Comparison of ENCODE assay signal across 1 cellular context in the genomic region with DNA sequence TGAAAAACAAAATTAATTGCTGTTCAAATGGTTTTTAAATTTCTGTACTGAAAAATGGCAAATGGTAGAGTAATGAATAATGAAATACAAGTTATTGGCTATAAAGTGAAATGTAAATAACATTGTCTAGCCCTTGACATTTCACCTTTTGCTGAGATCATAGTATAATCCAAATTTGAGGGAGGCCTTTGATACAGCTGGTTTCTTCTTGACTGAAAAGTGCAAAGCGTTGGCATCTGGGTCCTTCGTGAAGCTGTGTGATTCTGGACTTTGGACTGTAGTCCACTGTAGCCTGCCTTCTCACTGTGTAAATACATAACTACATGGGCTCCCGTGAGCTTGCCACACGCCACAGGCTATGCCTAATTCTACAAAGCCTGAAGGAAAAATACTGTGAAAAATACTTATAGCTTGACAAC.
A peak's percentile ranks its signal among the peaks of the same experiment; 100 is the strongest.
TF ChIP-seq lines count a peak whose summit lies in the region.

No MANE protein-coding gene starts in this region.

TF ChIP-seq in HepG2, 621 proteins besides CTCF, POLR2A, EP300 and RAD21 (continued from another document and continues in another):
- 0 out of 2 replicates have a peak, but pooled peaks have one; percentile 30 for TF ChIP-seq ZNF670 (CRISPR knock-in tag; IDR thresholded peaks at IDR 0.05; ENCODE audit: borderline replicate concordance)
- TF ChIP-seq ZNF790 (CRISPR knock-in tag; IDR thresholded peaks at IDR 0.05; ENCODE audit: borderline replicate concordance): no peak
- TF ChIP-seq, protein P1, sequence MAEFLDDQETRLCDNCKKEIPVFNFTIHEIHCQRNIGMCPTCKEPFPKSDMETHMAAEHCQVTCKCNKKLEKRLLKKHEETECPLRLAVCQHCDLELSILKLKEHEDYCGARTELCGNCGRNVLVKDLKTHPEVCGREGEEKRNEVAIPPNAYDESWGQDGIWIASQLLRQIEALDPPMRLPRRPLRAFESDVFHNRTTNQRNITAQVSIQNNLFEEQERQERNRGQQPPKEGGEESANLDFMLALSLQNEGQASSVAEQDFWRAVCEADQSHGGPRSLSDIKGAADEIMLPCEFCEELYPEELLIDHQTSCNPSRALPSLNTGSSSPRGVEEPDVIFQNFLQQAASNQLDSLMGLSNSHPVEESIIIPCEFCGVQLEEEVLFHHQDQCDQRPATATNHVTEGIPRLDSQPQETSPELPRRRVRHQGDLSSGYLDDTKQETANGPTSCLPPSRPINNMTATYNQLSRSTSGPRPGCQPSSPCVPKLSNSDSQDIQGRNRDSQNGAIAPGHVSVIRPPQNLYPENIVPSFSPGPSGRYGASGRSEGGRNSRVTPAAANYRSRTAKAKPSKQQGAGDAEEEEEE (CRISPR knock-in tag; IDR thresholded peaks at IDR 0.05; ENCODE audit: borderline replicate concordance): no peak
- no peak for TF ChIP-seq RBM39 (IDR thresholded peaks at IDR 0.05; ENCODE audit: low read depth, low read length, poor library complexity, severe bottlenecking)
- TF ChIP-seq SIN3B (IDR thresholded peaks at IDR 0.05; ENCODE audit: low read length): no peak
- no peak for TF ChIP-seq ZNF562 (CRISPR knock-in tag; IDR thresholded peaks at IDR 0.05; ENCODE audit: borderline replicate concordance)
- TF ChIP-seq PBX3 (CRISPR knock-in tag; IDR thresholded peaks at IDR 0.05; ENCODE audit: borderline replicate concordance): no peak
- 0 out of 2 replicates have a peak, but pooled peaks have one; percentile 24 for TF ChIP-seq PATZ1 (CRISPR knock-in tag; IDR thresholded peaks at IDR 0.05)
- TF ChIP-seq ZNF724P (CRISPR knock-in tag; IDR thresholded peaks at IDR 0.05; ENCODE audit: borderline replicate concordance): no peak
- no peak for TF ChIP-seq ZFY (CRISPR knock-in tag; IDR thresholded peaks at IDR 0.05)
- TF ChIP-seq MAFK (conservative IDR thresholded peaks at IDR 0.05 in 1 of 2, IDR thresholded peaks at IDR 0.05 in 1 of 2; ENCODE audit: low read length in 2 of 2): 0 out of 4 replicates have a peak, but pooled peaks of 1 of the 2 experiments have one; percentile 15
- TF ChIP-seq ZNF761 (CRISPR knock-in tag; conservative IDR thresholded peaks at IDR 0.05): no peak
- no peak for TF ChIP-seq TMF1 (CRISPR knock-in tag; IDR thresholded peaks at IDR 0.05; ENCODE audit: low read depth)
- peak; percentile 66; the same call in 1 of the 2 replicates for TF ChIP-seq ZNF264 (CRISPR knock-in tag; IDR thresholded peaks at IDR 0.05)
- no peak for TF ChIP-seq ZBED4 (CRISPR knock-in tag; IDR thresholded peaks at IDR 0.05; ENCODE audit: borderline replicate concordance)
- TF ChIP-seq ZNF792 (CRISPR knock-in tag; IDR thresholded peaks at IDR 0.05): peak; percentile 41; the same call in 1 of the 2 replicates
- TF ChIP-seq SPEN (CRISPR knock-in tag; IDR thresholded peaks at IDR 0.05; ENCODE audit: low read depth): no peak
- TF ChIP-seq, protein P2, sequence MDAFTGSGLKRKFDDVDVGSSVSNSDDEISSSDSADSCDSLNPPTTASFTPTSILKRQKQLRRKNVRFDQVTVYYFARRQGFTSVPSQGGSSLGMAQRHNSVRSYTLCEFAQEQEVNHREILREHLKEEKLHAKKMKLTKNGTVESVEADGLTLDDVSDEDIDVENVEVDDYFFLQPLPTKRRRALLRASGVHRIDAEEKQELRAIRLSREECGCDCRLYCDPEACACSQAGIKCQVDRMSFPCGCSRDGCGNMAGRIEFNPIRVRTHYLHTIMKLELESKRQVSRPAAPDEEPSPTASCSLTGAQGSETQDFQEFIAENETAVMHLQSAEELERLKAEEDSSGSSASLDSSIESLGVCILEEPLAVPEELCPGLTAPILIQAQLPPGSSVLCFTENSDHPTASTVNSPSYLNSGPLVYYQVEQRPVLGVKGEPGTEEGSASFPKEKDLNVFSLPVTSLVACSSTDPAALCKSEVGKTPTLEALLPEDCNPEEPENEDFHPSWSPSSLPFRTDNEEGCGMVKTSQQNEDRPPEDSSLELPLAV (CRISPR knock-in tag; conservative IDR thresholded peaks at IDR 0.05; ENCODE audit: low read depth): no peak
- TF ChIP-seq, protein P3, sequence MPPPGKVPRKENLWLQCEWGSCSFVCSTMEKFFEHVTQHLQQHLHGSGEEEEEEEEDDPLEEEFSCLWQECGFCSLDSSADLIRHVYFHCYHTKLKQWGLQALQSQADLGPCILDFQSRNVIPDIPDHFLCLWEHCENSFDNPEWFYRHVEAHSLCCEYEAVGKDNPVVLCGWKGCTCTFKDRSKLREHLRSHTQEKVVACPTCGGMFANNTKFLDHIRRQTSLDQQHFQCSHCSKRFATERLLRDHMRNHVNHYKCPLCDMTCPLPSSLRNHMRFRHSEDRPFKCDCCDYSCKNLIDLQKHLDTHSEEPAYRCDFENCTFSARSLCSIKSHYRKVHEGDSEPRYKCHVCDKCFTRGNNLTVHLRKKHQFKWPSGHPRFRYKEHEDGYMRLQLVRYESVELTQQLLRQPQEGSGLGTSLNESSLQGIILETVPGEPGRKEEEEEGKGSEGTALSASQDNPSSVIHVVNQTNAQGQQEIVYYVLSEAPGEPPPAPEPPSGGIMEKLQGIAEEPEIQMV (CRISPR knock-in tag; IDR thresholded peaks at IDR 0.05; ENCODE audit: low read depth): no peak
- no peak for TF ChIP-seq ZNF530 (CRISPR knock-in tag; IDR thresholded peaks at IDR 0.05; ENCODE audit: low read depth)
- TF ChIP-seq FOXK1 (CRISPR knock-in tag; IDR thresholded peaks at IDR 0.05; ENCODE audit: borderline replicate concordance, low read depth): peak; percentile 60; the same call in 1 of the 2 replicates
- peak; percentile 72 for TF ChIP-seq TARDBP (CRISPR knock-in tag; IDR thresholded peaks at IDR 0.05)
- TF ChIP-seq ZFP1 (CRISPR knock-in tag; IDR thresholded peaks at IDR 0.05): no peak
- TF ChIP-seq, protein P4, sequence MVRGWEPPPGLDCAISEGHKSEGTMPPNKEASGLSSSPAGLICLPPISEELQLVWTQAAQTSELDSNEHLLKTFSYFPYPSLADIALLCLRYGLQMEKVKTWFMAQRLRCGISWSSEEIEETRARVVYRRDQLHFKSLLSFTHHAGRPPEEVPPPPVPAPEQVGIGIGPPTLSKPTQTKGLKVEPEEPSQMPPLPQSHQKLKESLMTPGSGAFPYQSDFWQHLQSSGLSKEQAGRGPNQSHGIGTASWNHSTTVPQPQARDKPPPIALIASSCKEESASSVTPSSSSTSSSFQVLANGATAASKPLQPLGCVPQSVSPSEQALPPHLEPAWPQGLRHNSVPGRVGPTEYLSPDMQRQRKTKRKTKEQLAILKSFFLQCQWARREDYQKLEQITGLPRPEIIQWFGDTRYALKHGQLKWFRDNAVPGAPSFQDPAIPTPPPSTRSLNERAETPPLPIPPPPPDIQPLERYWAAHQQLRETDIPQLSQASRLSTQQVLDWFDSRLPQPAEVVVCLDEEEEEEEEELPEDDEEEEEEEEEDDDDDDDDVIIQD (CRISPR knock-in tag; IDR thresholded peaks at IDR 0.05; ENCODE audit: low read depth): peak; percentile 82; the same call in 1 of the 2 replicates
- TF ChIP-seq ARHGAP35 (CRISPR knock-in tag; IDR thresholded peaks at IDR 0.05; ENCODE audit: borderline replicate concordance): no peak
- peak; percentile 54 for TF ChIP-seq BCL6 (CRISPR knock-in tag; IDR thresholded peaks at IDR 0.05)
- no peak for TF ChIP-seq ZNF766 (CRISPR knock-in tag; IDR thresholded peaks at IDR 0.05; ENCODE audit: borderline replicate concordance)
- TF ChIP-seq SP1 (IDR thresholded peaks at IDR 0.05): no peak
- TF ChIP-seq SP1 (CRISPR knock-in tag; IDR thresholded peaks at IDR 0.05): no peak
- TF ChIP-seq ZNF468 (CRISPR knock-in tag; IDR thresholded peaks at IDR 0.05): no peak
- TF ChIP-seq TGIF2 (CRISPR knock-in tag; IDR thresholded peaks at IDR 0.05): no peak
- no peak for TF ChIP-seq KLF11 (CRISPR knock-in tag; IDR thresholded peaks at IDR 0.05)
- no peak for TF ChIP-seq HNRNPLL (IDR thresholded peaks at IDR 0.05; ENCODE audit: low read depth, low read length, poor library complexity, severe bottlenecking)
- TF ChIP-seq MIER2 (CRISPR knock-in tag; IDR thresholded peaks at IDR 0.05): peak; percentile 63; the same call in 1 of the 2 replicates
- no peak for TF ChIP-seq ZNF460 (CRISPR knock-in tag; IDR thresholded peaks at IDR 0.05; ENCODE audit: borderline replicate concordance)
- no peak for TF ChIP-seq AGO1 (IDR thresholded peaks at IDR 0.05; ENCODE audit: low read depth, low read length, poor library complexity, severe bottlenecking)
- TF ChIP-seq HNF4G (IDR thresholded peaks at IDR 0.05; ENCODE audit: borderline replicate concordance, low read depth, low read length): peak; percentile 95
- TF ChIP-seq HNF4G (CRISPR knock-in tag; IDR thresholded peaks at IDR 0.05; ENCODE audit: borderline replicate concordance, low read depth): peak; percentile 95
- TF ChIP-seq EZH2 (conservative IDR thresholded peaks at IDR 0.05; ENCODE audit: low read depth, low read length): no peak
- peak; percentile 95 for TF ChIP-seq BHLHE40 (IDR thresholded peaks at IDR 0.05; ENCODE audit: low read length)
- TF ChIP-seq NR2F1 (CRISPR knock-in tag; IDR thresholded peaks at IDR 0.05): peak in 1 of 2 experiments; percentile 54; a peak in 1 of 4 replicates
- TF ChIP-seq ZBTB20 (CRISPR knock-in tag; IDR thresholded peaks at IDR 0.05; ENCODE audit: borderline replicate concordance, low read depth): peak; percentile 54; the same call in 1 of the 2 replicates
- no peak for TF ChIP-seq MTF1 (CRISPR knock-in tag; IDR thresholded peaks at IDR 0.05)
- no peak for TF ChIP-seq NCOA5 (CRISPR knock-in tag; IDR thresholded peaks at IDR 0.05)
- peak; percentile 66 for TF ChIP-seq SKI (IDR thresholded peaks at IDR 0.05; ENCODE audit: partially characterized antibody)
- no peak for TF ChIP-seq ZNF382 (CRISPR knock-in tag; IDR thresholded peaks at IDR 0.05; ENCODE audit: borderline replicate concordance)
- TF ChIP-seq NRL (CRISPR knock-in tag; IDR thresholded peaks at IDR 0.05; ENCODE audit: borderline replicate concordance): no peak
- peak; percentile 52 for TF ChIP-seq ELF3 (CRISPR knock-in tag; IDR thresholded peaks at IDR 0.05)
- TF ChIP-seq ATF1 (CRISPR knock-in tag; IDR thresholded peaks at IDR 0.05): no peak
- no peak for TF ChIP-seq NR3C1 (CRISPR knock-in tag; IDR thresholded peaks at IDR 0.05)
- TF ChIP-seq, protein P5, sequence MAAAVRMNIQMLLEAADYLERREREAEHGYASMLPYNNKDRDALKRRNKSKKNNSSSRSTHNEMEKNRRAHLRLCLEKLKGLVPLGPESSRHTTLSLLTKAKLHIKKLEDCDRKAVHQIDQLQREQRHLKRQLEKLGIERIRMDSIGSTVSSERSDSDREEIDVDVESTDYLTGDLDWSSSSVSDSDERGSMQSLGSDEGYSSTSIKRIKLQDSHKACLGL (CRISPR knock-in tag; IDR thresholded peaks at IDR 0.05): no peak
- TF ChIP-seq NFIC (IDR thresholded peaks at IDR 0.05; ENCODE audit: low read length): peak; percentile 80; the same call in 1 of the 2 replicates
- TF ChIP-seq GMEB1 (CRISPR knock-in tag; IDR thresholded peaks at IDR 0.05; ENCODE audit: borderline replicate concordance): no peak
